In genomic region chr14:102084931-102085330, GRCh38 we compare ENCODE assay signal across 1 cellular context.
TF ChIP-seq lines count a peak whose summit lies in the region.

No MANE protein-coding gene starts in this region.

TF ChIP-seq in HepG2, 621 proteins besides CTCF, POLR2A, EP300 and RAD21:
- TF ChIP-seq, protein P1, sequence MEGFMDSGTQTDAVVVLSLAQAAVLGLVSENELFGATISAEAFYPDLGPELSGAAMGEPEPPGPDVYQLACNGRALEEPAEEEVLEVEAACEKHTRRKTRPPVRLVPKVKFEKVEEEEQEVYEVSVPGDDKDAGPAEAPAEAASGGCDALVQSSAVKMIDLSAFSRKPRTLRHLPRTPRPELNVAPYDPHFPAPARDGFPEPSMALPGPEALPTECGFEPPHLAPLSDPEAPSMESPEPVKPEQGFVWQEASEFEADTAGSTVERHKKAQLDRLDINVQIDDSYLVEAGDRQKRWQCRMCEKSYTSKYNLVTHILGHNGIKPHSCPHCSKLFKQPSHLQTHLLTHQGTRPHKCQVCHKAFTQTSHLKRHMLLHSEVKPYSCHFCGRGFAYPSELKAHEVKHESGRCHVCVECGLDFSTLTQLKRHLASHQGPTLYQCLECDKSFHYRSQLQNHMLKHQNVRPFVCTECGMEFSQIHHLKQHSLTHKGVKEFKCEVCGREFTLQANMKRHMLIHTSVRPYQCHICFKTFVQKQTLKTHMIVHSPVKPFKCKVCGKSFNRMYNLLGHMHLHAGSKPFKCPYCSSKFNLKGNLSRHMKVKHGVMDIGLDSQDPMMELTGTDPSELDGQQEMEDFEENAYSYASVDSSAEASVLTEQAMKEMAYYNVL (CRISPR knock-in tag; IDR thresholded peaks at IDR 0.05; ENCODE audit: borderline replicate concordance) = no peak
- TF ChIP-seq ZSCAN31 (CRISPR knock-in tag; IDR thresholded peaks at IDR 0.05; ENCODE audit: low read depth) = 0 out of 2 replicates have a peak, but pooled peaks have one; percentile 18
TF ChIP-seq in HepG2: peak in this region for 1.
